Comparison of ENCODE assay signal across 20 cellular contexts in the genomic region with DNA sequence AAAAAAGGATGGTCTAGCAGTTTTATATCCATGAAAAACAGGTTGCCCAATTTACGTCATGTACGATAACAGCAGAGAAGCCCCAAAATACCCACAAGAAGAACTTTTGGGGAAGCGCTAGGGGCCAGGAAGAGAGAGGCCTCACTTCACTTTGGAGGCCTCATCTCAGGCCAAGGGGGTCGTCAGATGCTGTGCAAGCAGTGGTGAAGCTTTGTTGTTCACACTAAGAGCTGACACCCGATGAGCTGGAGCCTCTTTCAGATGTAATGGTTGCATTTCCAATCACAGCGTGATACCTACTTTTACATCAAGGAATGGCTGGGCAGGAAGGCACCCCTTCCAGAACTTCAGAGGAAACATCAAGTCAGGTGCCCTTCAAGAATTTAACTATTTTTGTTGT.
"Had no signal": no experiment of that assay in that cellular context is flagged by ENCODE, and none has a peak within 500 bp of the region (broad histone marks: within the 10 kb centered on the region; RNA-seq: fewer than 3 reads in every experiment).

No MANE protein-coding gene starts in this region.

- H3K27ac Mint-ChIP-seq: naive B cell; nephron; stimulated activated memory B cell treated with anti-CD40 and anti-IgM and Interleukin-4, amounts not matched to agents 10 μg/mL and 1 μg/mL and 100 μg/mL, for 72 hours; stimulated activated naive CD8-positive, alpha-beta T cell treated with anti-CD3 and anti-CD28 coated beads, Interleukin-15, Interleukin-2, amounts not matched to agents 100 ng/mL and 50 ng/mL, for 24 hours had no signal

- DNase-seq: cortex of kidney; dorsolateral prefrontal cortex; effector CD8-positive, alpha-beta T cell; gastrocnemius medialis; heart right ventricle; hypothalamus; left colon; mesendoderm; naive B cell; occipital lobe; retina; stimulated activated CD4-positive, alpha-beta T cell treated with anti-CD3 and anti-CD28 coated beads, Interleukin-4, amount 100 ng/mL, for 1 hour; tibial artery; upper lobe of left lung; uterus had no signal

- H3K27me3 Mint-ChIP-seq: stimulated activated memory B cell treated with anti-CD40 and anti-IgM and Interleukin-4, amounts not matched to agents 10 μg/mL and 1 μg/mL and 100 μg/mL, for 72 hours had no signal

- H3K4me3 Mint-ChIP-seq: naive B cell; nephron; stimulated activated memory B cell treated with anti-CD40 and anti-IgM and Interleukin-4, amounts not matched to agents 10 μg/mL and 1 μg/mL and 100 μg/mL, for 72 hours; stimulated activated naive CD8-positive, alpha-beta T cell treated with anti-CD3 and anti-CD28 coated beads, Interleukin-15, Interleukin-2, amounts not matched to agents 100 ng/mL and 50 ng/mL, for 24 hours had no signal

- ATAC-seq: gastrocnemius medialis; heart right ventricle; left colon; right lobe of liver; stimulated activated memory B cell treated with anti-CD40 and anti-IgM and Interleukin-4, amounts not matched to agents 10 μg/mL and 1 μg/mL and 100 μg/mL, for 72 hours had no signal

- H3K36me3 ChIP-seq: gastrocnemius medialis, heart right ventricle, prostate gland, right lobe of liver, tibial artery, upper lobe of left lung, uterus had no signal

- H3K27me3 ChIP-seq: dorsolateral prefrontal cortex, gastrocnemius medialis, heart right ventricle, right lobe of liver, upper lobe of left lung, uterus had no signal

- H3K4me3 ChIP-seq: dorsolateral prefrontal cortex, gastrocnemius medialis, heart right ventricle, prostate gland, right lobe of liver, tibial artery, upper lobe of left lung, uterus had no signal

- H3K9me3 Mint-ChIP-seq: nephron; stimulated activated naive CD8-positive, alpha-beta T cell treated with anti-CD3 and anti-CD28 coated beads, Interleukin-15, Interleukin-2, amounts not matched to agents 100 ng/mL and 50 ng/mL, for 24 hours had no signal

- H3K36me3 Mint-ChIP-seq: naive B cell; stimulated activated memory B cell treated with anti-CD40 and anti-IgM and Interleukin-4, amounts not matched to agents 10 μg/mL and 1 μg/mL and 100 μg/mL, for 72 hours had no signal

- H3K4me1 Mint-ChIP-seq: nephron; stimulated activated memory B cell treated with anti-CD40 and anti-IgM and Interleukin-4, amounts not matched to agents 10 μg/mL and 1 μg/mL and 100 μg/mL, for 72 hours had no signal
